9 cellular contexts compared by ENCODE assay signal in genomic region chr17:43003542-43004172, GRCh38. TPM values are rescaled to one million over a fixed set of nuclear protein-coding genes. Genes with fewer than 3 reads are reported as not detected.
DNase-seq lines count a peak whose midpoint lies in the region; ATAC-seq and TF ChIP-seq lines count a peak whose summit lies in the region.
"Had no signal": no experiment of that assay in that cellular context is flagged by ENCODE, and none has a peak within 500 bp of the region (broad histone marks: within the 10 kb centered on the region; RNA-seq: fewer than 3 reads in every experiment).

No MANE protein-coding gene starts in this region.

- no peak overlapping the region for H3K9ac ChIP-seq in H9 (ENCODE audit: extremely low read depth, insufficient read length, low read length)

- no peak overlapping the region for H3K14ac ChIP-seq in H9 (ENCODE audit: insufficient read depth, low read length)

- H3K4me1 ChIP-seq in H9 (ENCODE audit: insufficient read depth, low read length) (no peaks in the 10 kb centered on the region), right lobe of liver (peaks cover 0 to 20% (median 5%) of the 10 kb centered on the region in 4 donors)

- H2BK120ac ChIP-seq in H9 (ENCODE audit: low read depth, low read length, poor library complexity, severe bottlenecking): no peak overlapping the region

- H3K36me3 ChIP-seq in right lobe of liver: peaks cover 0 to 43% (median 11%) of the 10 kb centered on the region in 4 donors

- H3K27ac Mint-ChIP-seq in CD14-positive monocyte (peak overlapping the region in 4 of 7 donors; percentile 30 to 74 (median 68)), H9 (peak overlapping the region in 2 of 3 experiments; percentile 44 to 86; a peak in 4 of 7 replicates)
- H3K27ac Mint-ChIP-seq in activated CD4-positive, alpha-beta memory T cell treated with anti-CD3 and anti-CD28 coated beads for 36 hours: peak overlapping the region; percentile 49

- H3K27me3 ChIP-seq in H9 (ENCODE audit: insufficient read depth, low read length): no peaks in the 10 kb centered on the region
- no peaks in the 10 kb centered on the region for H3K27me3 ChIP-seq in right lobe of liver

- no peak overlapping the region for H2BK12ac ChIP-seq in H9 (ENCODE audit: insufficient read length, low read depth, low read length)

- no peak overlapping the region for H4K91ac ChIP-seq in H9 (ENCODE audit: insufficient read length, low read depth, low read length)

- H4K20me1 ChIP-seq in H9 (ENCODE audit: control insufficient read depth, insufficient read depth, insufficient read length): no peaks in the 10 kb centered on the region

- CTCF ChIA-PET in activated CD4-positive, alpha-beta memory T cell treated with anti-CD3 and anti-CD28 coated beads for 36 hours (lab: Charles Lee): no interaction called here

- ATAC-seq in right lobe of liver (peak in 3 of 4 donors; percentile 5 to 35 (median 27)), HG03439 (IDR thresholded peaks at IDR 0.05; ENCODE audit: unreplicated experiment) (no peak), HG02973 (IDR thresholded peaks at IDR 0.05; ENCODE audit: unreplicated experiment) (no peak), HG02840 (IDR thresholded peaks at IDR 0.05; ENCODE audit: low FRiP score, unreplicated experiment) (no peak)

- H3K4me3 ChIP-seq in right lobe of liver: no peak overlapping the region

- H3K36me3 Mint-ChIP-seq in CD14-positive monocyte: peaks cover 38 to 57% of the 10 kb centered on the region in 2 donors
- peaks cover 34 to 70% (median 50%) of the 10 kb centered on the region in 3 experiments for H3K36me3 Mint-ChIP-seq in H9 (ENCODE audit: insufficient read depth in 1 of 3, low read depth in 3 of 3)
- H3K36me3 Mint-ChIP-seq in activated CD4-positive, alpha-beta memory T cell treated with anti-CD3 and anti-CD28 coated beads for 36 hours: peaks cover 40% of the 10 kb centered on the region
- H3K36me3 Mint-ChIP-seq: naive B cell had no signal

- POLR2A ChIA-PET in activated CD4-positive, alpha-beta memory T cell treated with anti-CD3 and anti-CD28 coated beads for 36 hours (lab: Charles Lee): interaction anchor here (0.9 kb wide), 1 partner anchor 9 kb away, joined by 3 read pairs; no protein-coding TSS in a partner anchor

- H3K27ac ChIP-seq in H9 (ENCODE audit: insufficient read length, low read depth, low read length) (no peak overlapping the region), right lobe of liver (no peak overlapping the region)

- H4K8ac ChIP-seq in H9 (replicated peaks; ENCODE audit: insufficient read length, low read depth, low read length): no peak overlapping the region

- no peaks in the 10 kb centered on the region for H3K9me3 Mint-ChIP-seq in CD14-positive monocyte
- H3K9me3 Mint-ChIP-seq in H9: no peaks in the 10 kb centered on the region; a peak in 1 of 5 replicates
- H3K9me3 Mint-ChIP-seq in activated CD4-positive, alpha-beta memory T cell treated with anti-CD3 and anti-CD28 coated beads for 36 hours: no peaks in the 10 kb centered on the region

- no peak overlapping the region for H3K18ac ChIP-seq in H9 (ENCODE audit: insufficient read length, low read depth, low read length)

- no peak overlapping the region for H2AFZ ChIP-seq in H9 (ENCODE audit: low read length)

- H3K4me1 Mint-ChIP-seq in CD14-positive monocyte: peaks cover 54% of the 10 kb centered on the region
- peaks cover 18 to 21% of the 10 kb centered on the region in 2 experiments for H3K4me1 Mint-ChIP-seq in H9
- peaks cover 27% of the 10 kb centered on the region for H3K4me1 Mint-ChIP-seq in activated CD4-positive, alpha-beta memory T cell treated with anti-CD3 and anti-CD28 coated beads for 36 hours (ENCODE audit: low read depth)

- H3K4me3 Mint-ChIP-seq in CD14-positive monocyte (no peak overlapping the region), H9 (no peak overlapping the region)
- H3K4me3 Mint-ChIP-seq in activated CD4-positive, alpha-beta memory T cell treated with anti-CD3 and anti-CD28 coated beads for 36 hours: no peak overlapping the region

- TF ChIP-seq POLR2A in right lobe of liver (IDR thresholded peaks at IDR 0.05): no peak

- H3K4ac ChIP-seq in H9 (ENCODE audit: low read depth, low read length): no peak overlapping the region

- H3K9me3 ChIP-seq in H9 (ENCODE audit: control insufficient read depth, low read depth, low read length): no peaks in the 10 kb centered on the region
- H3K9me3 ChIP-seq in right lobe of liver: no peaks in the 10 kb centered on the region

- H3K4me2 ChIP-seq in H9 (ENCODE audit: insufficient read depth, insufficient read length, low read length): no peak overlapping the region

- H3K23ac ChIP-seq in H9 (ENCODE audit: insufficient read length, low read depth, low read length): no peak overlapping the region

- no peak overlapping the region for H3T11ph ChIP-seq in H9 (ENCODE audit: low read length)

- no peak for DNase-seq in CD14-positive monocyte (ENCODE audit: low spot score)
- peak; percentile 73 for DNase-seq in H9
- DNase-seq in activated CD4-positive, alpha-beta memory T cell treated with anti-CD3 and anti-CD28 coated beads for 36 hours: no peak
- peak in 1 of 3 donors; percentile 51 for DNase-seq in right lobe of liver
- no peak for DNase-seq in KBM-7
- DNase-seq: naive B cell had no signal

- no peak for TF ChIP-seq CTCF in CD14-positive monocyte (IDR thresholded peaks at IDR 0.05)
- TF ChIP-seq CTCF in H9 (conservative IDR thresholded peaks at IDR 0.05): no peak
- no peak for TF ChIP-seq CTCF in right lobe of liver (IDR thresholded peaks at IDR 0.05)

- H3K56ac ChIP-seq in H9 (ENCODE audit: insufficient read length, low read depth, low read length): no peak overlapping the region

- no peak overlapping the region for H4K5ac ChIP-seq in H9 (ENCODE audit: insufficient read length, low read depth, low read length)

- intact Hi-C loops in CD14-positive monocyte (cut with micrococcal nuclease): no loop called here
- intact Hi-C loops in activated CD4-positive, alpha-beta memory T cell treated with anti-CD3 and anti-CD28 coated beads for 36 hours (cut with micrococcal nuclease): no loop called here
- intact Hi-C loops in right lobe of liver (cut with DNase I): no loop called here

- H2BK20ac ChIP-seq in H9 (ENCODE audit: low read depth, low read length, poor library complexity, severe bottlenecking): no peak overlapping the region

- H3K79me2 ChIP-seq in H9 (ENCODE audit: insufficient read depth, low read length): peaks cover 12% of the 10 kb centered on the region; the same call in 1 of the 2 replicates

- H3K27me3 Mint-ChIP-seq in CD14-positive monocyte (ENCODE audit: low read depth in 3 of 3): peaks cover 0 to 3% (median 0%) of the 10 kb centered on the region in 3 donors
- no peaks in the 10 kb centered on the region for H3K27me3 Mint-ChIP-seq in H9 (ENCODE audit: low read depth)
- H3K27me3 Mint-ChIP-seq in activated CD4-positive, alpha-beta memory T cell treated with anti-CD3 and anti-CD28 coated beads for 36 hours: no peaks in the 10 kb centered on the region
- H3K27me3 Mint-ChIP-seq: naive B cell had no signal

- H2BK15ac ChIP-seq in H9 (ENCODE audit: low read depth, low read length): no peak overlapping the region

- in situ Hi-C loops in KBM-7 (cut with MboI; ENCODE audit: low pct_unique_long_range_greater_than_20kb, low sequenced_read_pairs): loop anchor here (25.0 kb wide), 1 partner anchor 359 kb away; no protein-coding TSS in a partner anchor

- no peak overlapping the region for H2BK5ac ChIP-seq in H9 (ENCODE audit: insufficient read length, low read length)

- no peak overlapping the region for H2AK5ac ChIP-seq in H9 (ENCODE audit: insufficient read length, low read length)

- H3K23me2 ChIP-seq in H9 (ENCODE audit: insufficient read length, low read depth, low read length, poor library complexity, severe bottlenecking): peaks cover 9% of the 10 kb centered on the region

- WGBS in H9 (ENCODE audit: extremely low coverage, insufficient read length, low lambda C conversion rate): no CpG with 5 or more reads among the region's 5 CpGs
- 64% methylated on average over 4 of the region's 5 CpGs for WGBS in right lobe of liver (ENCODE audit: insufficient coverage, low coverage, low lambda C conversion rate, missing lambda C conversion rate)

- H3K79me1 ChIP-seq in H9 (ENCODE audit: insufficient read depth, low read depth, low read length, poor library complexity, severe bottlenecking): peaks cover 6% of the 10 kb centered on the region

RNA-seq across cellular contexts. Expression of gene IFI35, which starts 2.9 kb away (rescaled TPM):
- polyA plus RNA-seq in CD14-positive monocyte: 100 to 1,000 TPM; 106 to 152 TPM
- total RNA-seq in H9 (2021): 3.1 and 4.2 TPM in 2 replicates
- total RNA-seq in activated CD4-positive, alpha-beta memory T cell treated with anti-CD3 and anti-CD28 coated beads for 36 hours: 10 to 100 TPM; 66.0 to 68.6 TPM
- 10 to 100 TPM; 14.1 to 23.3 (median 18.1) TPM for total RNA-seq in right lobe of liver

RNA-seq across cellular contexts. Expression of gene RPL27, which starts 5.4 kb away (rescaled TPM):
- 1,000 to 10,000 TPM; 1,073 to 1,232 TPM for polyA plus RNA-seq in CD14-positive monocyte
- total RNA-seq in H9 (2021) (1,514 and 1,552 TPM in 2 replicates), right lobe of liver (100 to 1,000 TPM; 229 to 528 (median 316) TPM)
- 1,000 to 10,000 TPM; 1,552 to 1,589 TPM for total RNA-seq in activated CD4-positive, alpha-beta memory T cell treated with anti-CD3 and anti-CD28 coated beads for 36 hours

RNA-seq across cellular contexts. Expression of gene VAT1, which starts 18.5 kb away (rescaled TPM):
- polyA plus RNA-seq in CD14-positive monocyte: 10 to 100 TPM; 38.0 to 39.5 TPM
- total RNA-seq in H9 (2021): 262 and 274 TPM in 2 replicates
- total RNA-seq in activated CD4-positive, alpha-beta memory T cell treated with anti-CD3 and anti-CD28 coated beads for 36 hours: 10 to 100 TPM; 45.3 to 49.6 TPM
- total RNA-seq in right lobe of liver: 10 to 100 TPM; 38.2 to 51.6 (median 43.3) TPM

RNA-seq across cellular contexts. Expression of gene RND2, which starts 21.4 kb away (rescaled TPM):
- polyA plus RNA-seq in CD14-positive monocyte: not detected
- 47.8 and 50.7 TPM in 2 replicates for total RNA-seq in H9 (2021)
- total RNA-seq in activated CD4-positive, alpha-beta memory T cell treated with anti-CD3 and anti-CD28 coated beads for 36 hours: under 1 TPM in 1 of 2 experiments, not detected in 1; 0.07 TPM
- total RNA-seq in right lobe of liver: 1 to 10 TPM in 2 of 6 experiments, under 1 TPM in 4; 0.09 to 3.3 (median 0.64) TPM

RNA-seq across cellular contexts. Expression of gene RUNDC1, which starts 23.3 kb away (rescaled TPM):
- 10 to 100 TPM in 1 of 2 donors, 1 to 10 TPM in 1; 7.5 to 10.3 TPM for polyA plus RNA-seq in CD14-positive monocyte
- total RNA-seq in H9 (2021): 18.3 and 18.8 TPM in 2 replicates
- 10 to 100 TPM in 1 of 2 experiments, 1 to 10 TPM in 1; 10.0 to 11.5 TPM for total RNA-seq in activated CD4-positive, alpha-beta memory T cell treated with anti-CD3 and anti-CD28 coated beads for 36 hours
- 1 to 10 TPM; 3.6 to 5.1 (median 4.6) TPM for total RNA-seq in right lobe of liver

Comparison
In these comparisons a context has a peak if more than half of its experiments do, and no peak if none do; other contexts are left out.
1. ATAC-seq: peak in right lobe of liver (3 of 4); none in HG03439 (single experiment), HG02973 (single experiment) and HG02840 (single experiment).
2. Peak in every context shown above with its lines, with median percentiles within 50 percentile points of each other: H3K27ac Mint-ChIP-seq.